ENCODE assay signal across 26 cellular contexts in the genomic region with DNA sequence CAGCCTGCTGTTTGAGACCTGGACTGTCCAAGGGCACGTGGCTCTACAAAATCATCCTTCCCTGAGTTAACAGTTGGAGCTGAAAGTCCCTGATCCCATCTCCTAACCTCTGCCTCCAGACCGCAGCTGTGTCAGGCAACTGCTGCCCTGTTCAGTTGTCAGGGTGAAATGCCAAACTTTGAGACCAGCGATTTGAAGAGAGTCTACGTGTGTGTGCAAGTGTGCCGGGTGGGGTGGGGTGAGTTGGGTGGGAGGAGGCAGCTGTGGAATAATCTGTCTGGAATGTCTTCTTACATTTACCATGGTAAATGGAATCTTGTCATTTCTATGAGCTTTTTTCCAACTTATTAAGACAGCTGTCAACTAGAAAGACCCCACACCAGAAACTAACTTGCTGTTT.
DNase-seq lines count a peak whose midpoint lies in the region; ATAC-seq and TF ChIP-seq lines count a peak whose summit lies in the region.
"Had no signal": no experiment of that assay in that cellular context is flagged by ENCODE, and none has a peak within 500 bp of the region (broad histone marks: within the 10 kb centered on the region; RNA-seq: fewer than 3 reads in every experiment).

No MANE protein-coding gene starts in this region.

- 58 to 67% methylated on average over 5 of the region's 5 CpGs for WGBS in heart right ventricle, 2 donors

- H3K9me3 Mint-ChIP-seq in nephron, result no peaks in the 10 kb centered on the region
- H3K9me3 Mint-ChIP-seq: naive thymus-derived CD8-positive, alpha-beta T cell; stimulated activated naive CD8-positive, alpha-beta T cell treated with anti-CD3 and anti-CD28 coated beads, Interleukin-15, Interleukin-2, amounts not matched to agents 100 ng/mL and 50 ng/mL, for 24 hours had no signal

- no peak for TF ChIP-seq CTCF in cardiac muscle cell (IDR thresholded peaks at IDR 0.05; ENCODE audit: low read depth, low read length)
- TF ChIP-seq CTCF in heart right ventricle (IDR thresholded peaks at IDR 0.05), result no peak
- no peak for TF ChIP-seq CTCF in cardiac fibroblast (IDR thresholded peaks at IDR 0.05; ENCODE audit: low read depth, low read length)
- no peak for TF ChIP-seq CTCF in nephron (IDR thresholded peaks at IDR 0.05; ENCODE audit: unreplicated experiment in 3 of 3)

- H3K27ac Mint-ChIP-seq in nephron, result peak overlapping the region; percentile 70 to 89 (median 72)
- H3K27ac Mint-ChIP-seq: activated T-cell treated with anti-CD3 and anti-CD28 coated beads, Interleukin-2, amount 50 U/mL, for 24 hours; naive thymus-derived CD8-positive, alpha-beta T cell; stimulated activated naive CD8-positive, alpha-beta T cell treated with anti-CD3 and anti-CD28 coated beads, Interleukin-15, Interleukin-2, amounts not matched to agents 100 ng/mL and 50 ng/mL, for 24 hours had no signal

- peak overlapping the region in 2 of 3 experiments; percentile 37 to 44 for H3K4me3 Mint-ChIP-seq in nephron
- H3K4me3 Mint-ChIP-seq: activated T-cell treated with anti-CD3 and anti-CD28 coated beads, Interleukin-2, amount 50 U/mL, for 24 hours; naive thymus-derived CD8-positive, alpha-beta T cell; stimulated activated naive CD8-positive, alpha-beta T cell treated with anti-CD3 and anti-CD28 coated beads, Interleukin-15, Interleukin-2, amounts not matched to agents 100 ng/mL and 50 ng/mL, for 24 hours had no signal

- no peaks in the 10 kb centered on the region for H3K9me3 ChIP-seq in cardiac muscle cell (ENCODE audit: low read depth)
- H3K9me3 ChIP-seq in heart right ventricle, result no peaks in the 10 kb centered on the region
- H3K9me3 ChIP-seq: adrenal gland, BE2C, pancreas, Peyer's patch, right atrium auricular region, SJSA1, tibial nerve had no signal

- H3K4me1 Mint-ChIP-seq in nephron, result peaks cover 21% of the 10 kb centered on the region
- H3K4me1 Mint-ChIP-seq: naive thymus-derived CD8-positive, alpha-beta T cell had no signal

- no peaks in the 10 kb centered on the region for H3K4me1 ChIP-seq in cardiac muscle cell (ENCODE audit: low read depth)
- H3K4me1 ChIP-seq in heart right ventricle, result no peaks in the 10 kb centered on the region
- H3K4me1 ChIP-seq: adrenal gland, BE2C, pancreas, Peyer's patch, SJSA1, tibial nerve had no signal

- H3K27me3 ChIP-seq in cardiac muscle cell (no peaks in the 10 kb centered on the region), heart right ventricle (no peaks in the 10 kb centered on the region)
- H3K27me3 ChIP-seq: adrenal gland, BE2C, pancreas, Peyer's patch, right atrium auricular region, SJSA1, tibial nerve had no signal

- intact Hi-C loops in heart right ventricle (cut with DNase I), result no loop called here

- H3K27ac ChIP-seq in cardiac muscle cell (peak overlapping the region; percentile 3), heart right ventricle (no peak overlapping the region)
- H3K27ac ChIP-seq: adrenal gland, KMS-11, pancreas, Peyer's patch, right atrium auricular region, SJSA1, tibial nerve had no signal

- DNase-seq in cardiac muscle cell (ENCODE audit: low read depth in 1 of 2, low spot score in 1 of 2) (no peak), heart right ventricle (no peak), cardiac fibroblast (ENCODE audit: low read depth in 2 of 2) (peak; percentile 6 to 16), amygdala (lab: John Stamatoyannopoulos, UW) (no peak), UCSD-AML1 (lab: John Stamatoyannopoulos, UW; ENCODE audit: unreplicated experiment) (no peak)
- DNase-seq: activated CD4-positive, alpha-beta T cell treated with anti-CD3 and anti-CD28 coated beads for 4 hours; activated CD8-positive, alpha-beta memory T cell treated with anti-CD3 and anti-CD28 coated beads for 24 hours; activated T-cell treated with anti-CD3 and anti-CD28 coated beads, Interleukin-2, amount 50 U/mL, for 24 hours; adrenal gland; BE2C; caudate nucleus; GF-D8; naive thymus-derived CD8-positive, alpha-beta T cell; NCI-H1694; NCI-H524 treated with DMSO at 0.1 percent for 48 hours; pancreas; Peyer's patch had no signal

- no peaks in the 10 kb centered on the region for H3K27me3 Mint-ChIP-seq in nephron (ENCODE audit: low read depth)

- peaks cover 26% of the 10 kb centered on the region for H3K36me3 ChIP-seq in cardiac muscle cell
- H3K36me3 ChIP-seq in heart right ventricle, result peaks cover 0 to 31% (median 0%) of the 10 kb centered on the region in 9 donors
- H3K36me3 ChIP-seq: adrenal gland, BE2C, pancreas, Peyer's patch, tibial nerve had no signal

- ATAC-seq in heart right ventricle, result no peak
- no peak for ATAC-seq in GM19324 (IDR thresholded peaks at IDR 0.05; ENCODE audit: low FRiP score, unreplicated experiment)
- no peak for ATAC-seq in GM18520 (IDR thresholded peaks at IDR 0.05; ENCODE audit: unreplicated experiment)
- ATAC-seq: left lobe of liver; naive thymus-derived CD8-positive, alpha-beta T cell; pancreas had no signal

- H3K36me3 Mint-ChIP-seq in nephron (ENCODE audit: low read depth), result no peaks in the 10 kb centered on the region
- H3K36me3 Mint-ChIP-seq: naive thymus-derived CD8-positive, alpha-beta T cell had no signal

- H3K4me3 ChIP-seq in cardiac muscle cell (no peak overlapping the region), heart right ventricle (no peak overlapping the region), cardiac fibroblast (replicated peaks in 1 of 2; ENCODE audit: low read depth in 2 of 2, low read length in 2 of 2) (no peak overlapping the region)
- H3K4me3 ChIP-seq: adrenal gland, pancreas, Peyer's patch, right atrium auricular region, SJSA1, tibial nerve had no signal

Comparison
In these comparisons a context has a peak if more than half of its experiments do, and no peak if none do; other contexts are left out.
1. DNase-seq: peak in cardiac fibroblast (2 of 2); none in cardiac muscle cell (0 of 2), heart right ventricle (0 of 2), amygdala (0 of 56) and UCSD-AML1 (single experiment).